23 cellular contexts compared by ENCODE assay signal in genomic region chr5:31707294-31707693, GRCh38.
"Had no signal": no experiment of that assay in that cellular context is flagged by ENCODE, and none has a peak within 500 bp of the region (broad histone marks: within the 10 kb centered on the region; RNA-seq: fewer than 3 reads in every experiment).

No MANE protein-coding gene starts in this region.

- H3K36me3 ChIP-seq: cardiac muscle cell, thyroid gland, upper lobe of right lung had no signal

- H3K27me3 ChIP-seq: cardiac muscle cell, thyroid gland, upper lobe of right lung had no signal

- H3K9me3 ChIP-seq: thyroid gland, upper lobe of right lung had no signal

- H3K4me1 ChIP-seq: parathyroid adenoma, thyroid gland, upper lobe of right lung had no signal

- H3K27ac ChIP-seq: cardiac muscle cell, parathyroid adenoma, thyroid gland, upper lobe of right lung had no signal

- ATAC-seq: activated CD4-positive, CD25-positive, alpha-beta regulatory T cell treated with anti-CD3 and anti-CD28 coated beads, Interleukin-2, amount 50 U/mL, for 24 hours; activated CD8-positive, alpha-beta memory T cell treated with anti-CD3 and anti-CD28 coated beads, Interleukin-2, amount 10 ng/mL, durations not matched to agents 7 days and 5 days; activated CD8-positive, alpha-beta T cell treated with anti-CD3 and anti-CD28 coated beads for 36 hours; activated naive CD8-positive, alpha-beta T cell treated with anti-CD3 and anti-CD28 coated beads, Interleukin-2, amount 50 U/mL, for 24 hours; left cardiac atrium; right cardiac atrium; stimulated activated naive CD8-positive, alpha-beta T cell treated with anti-CD3 and anti-CD28 coated beads, Interleukin-15, Interleukin-2, amounts not matched to agents 100 U/mL and 50 U/mL, for 24 hours; upper lobe of right lung had no signal

- DNase-seq: activated CD4-positive, alpha-beta T cell treated with anti-CD3 and anti-CD28 coated beads, Interleukin-2, amount 10 ng/mL, durations not matched to agents 7 days and 5 days; activated CD8-positive, alpha-beta memory T cell treated with anti-CD3 and anti-CD28 coated beads, Interleukin-2, amount 10 ng/mL, durations not matched to agents 7 days and 5 days; activated CD8-positive, alpha-beta T cell treated with anti-CD3 and anti-CD28 coated beads for 36 hours; activated gamma-delta T cell; activated naive CD4-positive, alpha-beta T cell treated with anti-CD3 and anti-CD28 coated beads, Interleukin-2, amount 50 U/mL, for 16 hours; activated naive CD8-positive, alpha-beta T cell treated with anti-CD3 and anti-CD28 coated beads, Interleukin-2, amount 50 U/mL, for 24 hours; cortex of kidney; head of caudate nucleus; islet precursor cell; left cardiac atrium; naive B cell; nucleus accumbens; right cardiac atrium; stimulated activated CD4-positive, alpha-beta T cell treated with anti-CD3 and anti-CD28 coated beads, Interleukin-12 subunit alpha, Interleukin-12 subunit beta, amount 100 ng/mL, for 4 hours; stimulated activated CD4-positive, alpha-beta T cell treated with anti-CD3 and anti-CD28 coated beads, Interleukin-4, amount 100 ng/mL, for 4 hours; stimulated activated naive CD8-positive, alpha-beta T cell treated with anti-CD3 and anti-CD28 coated beads, Interleukin-15, Interleukin-2, amounts not matched to agents 100 U/mL and 50 U/mL, for 24 hours; substantia nigra; T-helper 1 cell; thyroid gland; upper lobe of right lung had no signal

- H3K4me3 ChIP-seq: cardiac muscle cell, thyroid gland, upper lobe of right lung had no signal
